7 cellular contexts compared by ENCODE assay signal in genomic region chr2:142877265-142877756, GRCh38. TPM values are rescaled to one million over a fixed set of nuclear protein-coding genes. Genes with fewer than 3 reads are reported as not detected.
A peak's percentile ranks its signal among the peaks of the same experiment; 100 is the strongest.
DNase-seq lines count a peak whose midpoint lies in the region; ATAC-seq, FAIRE-seq and TF ChIP-seq lines count a peak whose summit lies in the region.

Gene KYNU, plus strand, starts transcription at chr2:142877664. Its CDS starts 7,704 bp downstream, at chr2:142885368.

- TF ChIP-seq EP300 in GM12878 (IDR thresholded peaks at IDR 0.05; ENCODE audit: borderline replicate concordance in 1 of 2, control insufficient read depth in 1 of 2, low read depth in 2 of 2, low read length in 2 of 2): no peak

- no peaks in the 10 kb centered on the region for H3K27me3 ChIP-seq in GM12878 (replicated peaks in 1 of 2; ENCODE audit: control insufficient read depth in 2 of 2, insufficient read depth in 2 of 2, low read length in 1 of 2)

- ATAC-seq in GM19395 (IDR thresholded peaks at IDR 0.05; ENCODE audit: unreplicated experiment): peak; percentile 68
- ATAC-seq in HG03139 (IDR thresholded peaks at IDR 0.05; ENCODE audit: unreplicated experiment): peak; percentile 66
- ATAC-seq in GM12878: peak; percentile 68
- ATAC-seq in stimulated activated memory B cell treated with anti-CD40 and anti-IgM and Interleukin-4, amounts not matched to agents 10 μg/mL and 1 μg/mL and 100 μg/mL, for 72 hours: peak; percentile 79

- CTCF ChIA-PET in GM12878 (lab: Yijun Ruan, JAX): interaction anchor here (0.7 to 5.5 kb wide), 20 partner anchors 9 to 194 kb away, joined by 3 to 48 read pairs (median 6); no protein-coding TSS in a partner anchor

- peak within 1 kb of the TSS; percentile 95 for H3K27ac Mint-ChIP-seq in stimulated activated memory B cell treated with anti-CD40 and anti-IgM and Interleukin-4, amounts not matched to agents 10 μg/mL and 1 μg/mL and 100 μg/mL, for 72 hours

- H3K4me3 Mint-ChIP-seq in stimulated activated memory B cell treated with anti-CD40 and anti-IgM and Interleukin-4, amounts not matched to agents 10 μg/mL and 1 μg/mL and 100 μg/mL, for 72 hours: peak within 1 kb of the TSS; percentile 77

- peak within 1 kb of the TSS; percentile 80 for H3K4me3 ChIP-seq in GM12878

- no peak for TF ChIP-seq POLR2A in GM12878 (IDR thresholded peaks at IDR 0.05; ENCODE audit: low read depth, low read length)

- POLR2A ChIA-PET in GM12878 (lab: Charles Lee): interaction anchor here (0.7 to 1.6 kb wide), 7 partner anchors 9 to 102 kb away, joined by 3 to 8 read pairs (median 3); no protein-coding TSS in a partner anchor

- WGBS in GM12878 (ENCODE audit: insufficient coverage, insufficient replicate concordance, low lambda C conversion rate, missing lambda C conversion rate): 0% methylated on average over 2 of the region's 2 CpGs

- H3K79me2 ChIP-seq in GM12878 (ENCODE audit: control insufficient read depth, insufficient read depth, low read length): peaks cover 39% of the 10 kb centered on the region

- peak within 1 kb of the TSS; percentile 94 for H3K4me2 ChIP-seq in GM12878 (ENCODE audit: control insufficient read depth, insufficient read depth)

- TF ChIP-seq CTCF in GM12878 (IDR thresholded peaks at IDR 0.05 in 2 of 3, conservative IDR thresholded peaks at IDR 0.05 in 1 of 3; ENCODE audit: control insufficient read depth in 2 of 3, extremely low read depth in 1 of 3, insufficient read depth in 1 of 3, low read depth in 3 of 3, low read length in 3 of 3): peak; percentile 9 to 30 (median 22); a peak in 2 of 6 replicates
- no peak for TF ChIP-seq CTCF in D721Med (IDR thresholded peaks at IDR 0.05; ENCODE audit: insufficient read depth, missing control alignments)

- H3K27me3 Mint-ChIP-seq in stimulated activated memory B cell treated with anti-CD40 and anti-IgM and Interleukin-4, amounts not matched to agents 10 μg/mL and 1 μg/mL and 100 μg/mL, for 72 hours: no peaks in the 10 kb centered on the region

- RAD21 ChIA-PET in GM12878 (lab: Charles Lee; ENCODE audit: unreplicated experiment): interaction anchor here (0.5 to 4.2 kb wide), 14 partner anchors 11 to 194 kb away, joined by 3 to 48 read pairs (median 4); no protein-coding TSS in a partner anchor

- peak within 1 kb of the TSS; percentile 83 for H3K27ac ChIP-seq in GM12878 (ENCODE audit: control insufficient read depth, insufficient read depth)

- H3K4me1 Mint-ChIP-seq in stimulated activated memory B cell treated with anti-CD40 and anti-IgM and Interleukin-4, amounts not matched to agents 10 μg/mL and 1 μg/mL and 100 μg/mL, for 72 hours: peaks cover 78% of the 10 kb centered on the region

- H3K9me3 Mint-ChIP-seq in stimulated activated memory B cell treated with anti-CD40 and anti-IgM and Interleukin-4, amounts not matched to agents 10 μg/mL and 1 μg/mL and 100 μg/mL, for 72 hours: no peaks in the 10 kb centered on the region

- DNase-seq in GM12878 (ENCODE audit: low read depth, low spot score) (no peak), D721Med (ENCODE audit: insufficient read length, low spot score) (no peak), NCI-H1105 (lab: John Stamatoyannopoulos, UW) (no peak)
- DNase-seq in activated T-cell treated with anti-CD3 and anti-CD28 coated beads, Interleukin-2, amount 50 U/mL, for 1 hour: no peak

- SMC1A ChIA-PET in GM12878 (lab: Charles Lee; ENCODE audit: uncharacterized antibody, unreplicated experiment): interaction anchor here (0.7 to 5.8 kb wide), 14 partner anchors 8 to 111 kb away, joined by 3 to 71 read pairs (median 4); no protein-coding TSS in a partner anchor

- peak within 1 kb of the TSS; percentile 46 for H2AFZ ChIP-seq in GM12878 (ENCODE audit: control insufficient read depth, low read depth, low read length)

- H3K9me3 ChIP-seq in GM12878 (replicated peaks; ENCODE audit: control insufficient read depth, insufficient read depth, low read length): no peaks in the 10 kb centered on the region; the same call in 1 of the 3 replicates

- H3K36me3 ChIP-seq in GM12878 (ENCODE audit: control insufficient read depth in 2 of 2, insufficient read depth in 2 of 2, low read length in 1 of 2): peaks cover 0 to 3% of the 10 kb centered on the region in 2 experiments; a peak in 1 of 4 replicates

- H3K36me3 Mint-ChIP-seq in stimulated activated memory B cell treated with anti-CD40 and anti-IgM and Interleukin-4, amounts not matched to agents 10 μg/mL and 1 μg/mL and 100 μg/mL, for 72 hours: peaks cover 17% of the 10 kb centered on the region

- H3K4me1 ChIP-seq in GM12878 (ENCODE audit: control insufficient read depth, insufficient read depth, low read length): peaks cover 22% of the 10 kb centered on the region

- H4K20me1 ChIP-seq in GM12878 (ENCODE audit: control insufficient read depth, insufficient read depth): no peaks in the 10 kb centered on the region

- no TSS peak for BruUV-seq in GM12878 (replicated peaks; lab: Mats Ljungman, UMichigan)

- intact Hi-C loops in GM12878 (cut with micrococcal nuclease; ENCODE audit: unreplicated experiment): loop anchor here (5.0 kb wide), 2 partner anchors 135 to 255 kb away; no protein-coding TSS in a partner anchor

- peak within 1 kb of the TSS; percentile 78 for H3K9ac ChIP-seq in GM12878 (ENCODE audit: control insufficient read depth, insufficient read depth, low read length)

- in situ Hi-C loops in GM12878 (cut with MboI): no loop called here

- TF ChIP-seq RAD21 in GM12878 (IDR thresholded peaks at IDR 0.05; ENCODE audit: insufficient read depth, low read depth, low read length): peak; percentile 32; the same call in 1 of the 2 replicates

- no peak for FAIRE-seq in GM12878 (lab: Jason Lieb, UNC)
- no peak for FAIRE-seq in D721Med (lab: Jason Lieb, UNC)

TF ChIP-seq in GM12878, 131 proteins besides CTCF, POLR2A, EP300 and RAD21 (continues in another document):
- TF ChIP-seq MAX (IDR thresholded peaks at IDR 0.05; ENCODE audit: low read depth, low read length) (peak; percentile 58; the same call in 1 of the 2 replicates), SPI1 (IDR thresholded peaks at IDR 0.05; ENCODE audit: borderline replicate concordance, insufficient read depth, low read depth, low read length) (peak; percentile 63), ZBTB11 (CRISPR knock-in tag; IDR thresholded peaks at IDR 0.05) (no peak), BCL3 (IDR thresholded peaks at IDR 0.05; ENCODE audit: borderline replicate concordance, insufficient read depth, low read depth, low read length, poor library complexity, severe bottlenecking) (no peak), EED (IDR thresholded peaks at IDR 0.05; ENCODE audit: low read depth) (0 out of 2 replicates have a peak, but pooled peaks have one; percentile 18), TAF1 (IDR thresholded peaks at IDR 0.05; ENCODE audit: borderline replicate concordance, low read depth, low read length) (peak; percentile 45; the same call in 1 of the 2 replicates)

RNA-seq across cellular contexts. Expression of gene KYNU, which starts in this region (rescaled TPM):
- total RNA-seq in GM12878 (2013; cell fraction: nucleolus; rRNA removed): 87.8 and 98.2 TPM in 2 replicates
- total RNA-seq in GM12878 (2014; rRNA removed) (34.8 and 45.1 TPM in 2 replicates), GM12878 (2014; rRNA removed; fragmentation: Illumina TruSeq; extraction: Trizol) (56.2 and 57.0 TPM in 2 replicates), GM12878 (2021) (36.8 and 38.6 TPM in 2 replicates)
- 23.3 TPM for polyA plus RNA-seq in GM12878 (2011; ENCODE audit: low read depth)
- polyA plus RNA-seq in GM12878 (2011; rRNA removed) (39.9 and 55.5 TPM in 2 replicates), GM12878 (2014; fragmentation: Illumina TruSeq; extraction: Trizol) (48.8 and 66.6 TPM in 2 replicates), GM12878 (2014; fragmentation: Nextera tagmentation; extraction: Ambion mirVana) (100 to 1,000 TPM in 1 of 2 experiments, 10 to 100 TPM in 1; 65.0 to 101 TPM), GM12878 (2014; rRNA removed) (24.7 and 31.3 TPM in 2 replicates), GM12878 (2016; fragmentation: Nextera tagmentation; extraction: Ambion mirVana) (10 to 100 TPM; 31.3 to 33.8 TPM)
- 17.1 and 20.3 TPM in 2 replicates for polyA plus RNA-seq in GM12878 (2011; cell fraction: cytosol; rRNA removed)
- polyA plus RNA-seq in GM12878 (2011; cell fraction: nucleus; rRNA removed): 15.4 and 16.4 TPM in 2 replicates
- 23.7 and 28.4 TPM in 2 replicates for polyA plus RNA-seq in GM12878 (2012)
- polyA minus RNA-seq in GM12878 (2011; rRNA and poly(A)+ RNA removed): 19.8 and 39.5 TPM in 2 replicates
- 12.6 and 16.5 TPM in 2 replicates for polyA minus RNA-seq in GM12878 (2011; cell fraction: cytosol; rRNA and poly(A)+ RNA removed)
- 34.2 and 46.5 TPM in 2 replicates for polyA minus RNA-seq in GM12878 (2011; cell fraction: nucleus; rRNA and poly(A)+ RNA removed)
